In genomic region chrX:65657013-65657426, GRCh38 we compare ENCODE assay signal across 7 cellular contexts. TPM values are rescaled to one million over a fixed set of nuclear protein-coding genes. Genes with fewer than 3 reads are reported as not detected.
DNase-seq lines count a peak whose midpoint lies in the region; ATAC-seq and TF ChIP-seq lines count a peak whose summit lies in the region.
"Not testable (repeated sequence)": the region's sequence is repeated elsewhere in the genome, so short reads cannot be mapped to it uniquely, and the experiment has no call there.

No MANE protein-coding gene starts in this region.

- peaks cover 14% of the 10 kb centered on the region for H3K4me1 Mint-ChIP-seq in HFFc6 (ENCODE audit: low read depth)
- H3K4me1 Mint-ChIP-seq in activated CD8-positive, alpha-beta T cell treated with anti-CD3 and anti-CD28 coated beads, Interleukin-2, amount 10 ng/mL, durations not matched to agents 7 days and 5 days (ENCODE audit: low read depth) = peaks cover 34% of the 10 kb centered on the region
- peaks cover 34% of the 10 kb centered on the region for H3K4me1 Mint-ChIP-seq in activated naive CD8-positive, alpha-beta T cell (ENCODE audit: low read depth)
- peaks cover 11% of the 10 kb centered on the region for H3K4me1 Mint-ChIP-seq in mesothelial cell of epicardium
- H3K4me1 Mint-ChIP-seq in stimulated activated memory B cell treated with anti-CD40 and anti-IgM and Interleukin-4, amounts not matched to agents 10 μg/mL and 1 μg/mL and 100 μg/mL, for 72 hours = peaks cover 19% of the 10 kb centered on the region

- H3K9me3 ChIP-seq in heart left ventricle = not testable (repeated sequence)

- peak overlapping the region in 4 of 12 donors; percentile 17 to 56 (median 48) for H3K27ac ChIP-seq in heart left ventricle

- POLR2A ChIA-PET in activated CD8-positive, alpha-beta T cell treated with anti-CD3 and anti-CD28 coated beads, Interleukin-2, amount 10 ng/mL, durations not matched to agents 7 days and 5 days (lab: Charles Lee) = not testable (repeated sequence)

- TF ChIP-seq POLR2A in heart left ventricle (IDR thresholded peaks at IDR 0.05) = not testable (repeated sequence)

- H3K4me1 ChIP-seq in heart left ventricle = not testable (repeated sequence)

- H3K27me3 Mint-ChIP-seq in HFFc6 (ENCODE audit: insufficient read depth); activated CD8-positive, alpha-beta T cell treated with anti-CD3 and anti-CD28 coated beads, Interleukin-2, amount 10 ng/mL, durations not matched to agents 7 days and 5 days (ENCODE audit: low read depth); activated naive CD8-positive, alpha-beta T cell; mesothelial cell of epicardium (ENCODE audit: low read depth); stimulated activated memory B cell treated with anti-CD40 and anti-IgM and Interleukin-4, amounts not matched to agents 10 μg/mL and 1 μg/mL and 100 μg/mL, for 72 hours: not testable (repeated sequence)

- not testable (repeated sequence) for TF ChIP-seq CTCF in HFFc6 (IDR thresholded peaks at IDR 0.05); heart left ventricle (IDR thresholded peaks at IDR 0.05); mesothelial cell of epicardium (IDR thresholded peaks at IDR 0.05; ENCODE audit: unreplicated experiment)

- 65 to 73% (median 68%) methylated on average over 4 to 6 of the region's 7 CpGs for WGBS in heart left ventricle, 4 donors

- H3K4me3 Mint-ChIP-seq in HFFc6, mesothelial cell of epicardium: not testable (repeated sequence)
- peak overlapping the region; percentile 75 for H3K4me3 Mint-ChIP-seq in activated CD8-positive, alpha-beta T cell treated with anti-CD3 and anti-CD28 coated beads, Interleukin-2, amount 10 ng/mL, durations not matched to agents 7 days and 5 days
- peak overlapping the region; percentile 81 for H3K4me3 Mint-ChIP-seq in activated naive CD8-positive, alpha-beta T cell
- peak overlapping the region; percentile 47 for H3K4me3 Mint-ChIP-seq in stimulated activated memory B cell treated with anti-CD40 and anti-IgM and Interleukin-4, amounts not matched to agents 10 μg/mL and 1 μg/mL and 100 μg/mL, for 72 hours

- H3K27ac Mint-ChIP-seq in HFFc6 = 0 out of 2 replicates have a peak overlapping the region, but pooled peaks have one; percentile 28
- H3K27ac Mint-ChIP-seq in activated CD8-positive, alpha-beta T cell treated with anti-CD3 and anti-CD28 coated beads, Interleukin-2, amount 10 ng/mL, durations not matched to agents 7 days and 5 days = peak overlapping the region; percentile 94
- H3K27ac Mint-ChIP-seq in activated naive CD8-positive, alpha-beta T cell = peak overlapping the region; percentile 97
- peak overlapping the region; percentile 34 for H3K27ac Mint-ChIP-seq in mesothelial cell of epicardium
- H3K27ac Mint-ChIP-seq in stimulated activated memory B cell treated with anti-CD40 and anti-IgM and Interleukin-4, amounts not matched to agents 10 μg/mL and 1 μg/mL and 100 μg/mL, for 72 hours = peak overlapping the region; percentile 90

- CTCF ChIA-PET in activated CD8-positive, alpha-beta T cell treated with anti-CD3 and anti-CD28 coated beads, Interleukin-2, amount 10 ng/mL, durations not matched to agents 7 days and 5 days (lab: Charles Lee) = interaction anchor here (0.7 kb wide), 1 partner anchor 57 kb away, joined by 3 read pairs; no protein-coding TSS in a partner anchor

- ATAC-seq in activated CD8-positive, alpha-beta T cell treated with anti-CD3 and anti-CD28 coated beads, Interleukin-2, amount 10 ng/mL, durations not matched to agents 7 days and 5 days = peak; percentile 53
- peak in 3 of 4 donors; percentile 7 to 47 (median 39) for ATAC-seq in heart left ventricle
- ATAC-seq in stimulated activated memory B cell treated with anti-CD40 and anti-IgM and Interleukin-4, amounts not matched to agents 10 μg/mL and 1 μg/mL and 100 μg/mL, for 72 hours = not testable (repeated sequence)

- intact Hi-C loops in heart left ventricle (cut with DNase I) = not testable (repeated sequence)

- H3K36me3 ChIP-seq in heart left ventricle = not testable (repeated sequence)

- H3K4me3 ChIP-seq in heart left ventricle = not testable (repeated sequence)

- H3K36me3 Mint-ChIP-seq in HFFc6 (ENCODE audit: low read depth); activated CD8-positive, alpha-beta T cell treated with anti-CD3 and anti-CD28 coated beads, Interleukin-2, amount 10 ng/mL, durations not matched to agents 7 days and 5 days (ENCODE audit: low read depth); activated naive CD8-positive, alpha-beta T cell; mesothelial cell of epicardium; stimulated activated memory B cell treated with anti-CD40 and anti-IgM and Interleukin-4, amounts not matched to agents 10 μg/mL and 1 μg/mL and 100 μg/mL, for 72 hours: not testable (repeated sequence)

- DNase-seq in HFFc6; activated CD8-positive, alpha-beta T cell treated with anti-CD3 and anti-CD28 coated beads, Interleukin-2, amount 10 ng/mL, durations not matched to agents 7 days and 5 days; heart left ventricle; mesothelial cell of epicardium (ENCODE audit: low spot score in 2 of 2, unreplicated experiment in 2 of 2): not testable (repeated sequence)
- peak; percentile 0 for DNase-seq in NK-92 treated with Interleukin-12 subunit alpha and Interleukin-12 subunit beta, amount 100 ng/mL, for 24 hours (lab: John Stamatoyannopoulos, UW)

- not testable (repeated sequence) for H3K9me3 Mint-ChIP-seq in HFFc6; activated CD8-positive, alpha-beta T cell treated with anti-CD3 and anti-CD28 coated beads, Interleukin-2, amount 10 ng/mL, durations not matched to agents 7 days and 5 days (ENCODE audit: insufficient read depth); activated naive CD8-positive, alpha-beta T cell (ENCODE audit: low read depth); stimulated activated memory B cell treated with anti-CD40 and anti-IgM and Interleukin-4, amounts not matched to agents 10 μg/mL and 1 μg/mL and 100 μg/mL, for 72 hours
- H3K9me3 Mint-ChIP-seq in mesothelial cell of epicardium = peaks cover 23% of the 10 kb centered on the region

- not testable (repeated sequence) for H3K27me3 ChIP-seq in heart left ventricle

RNA-seq across cellular contexts. Expression of gene MSN, which starts 10.4 kb away (rescaled TPM):
- 100 to 1,000 TPM; 410 to 540 (median 485) TPM for total RNA-seq in HFFc6 (2021; fragmentation: NEBNext Ultra II Directional; extraction: Animal tissue kit (Norgen Biotek cat#: 25700))
- total RNA-seq in activated CD8-positive, alpha-beta T cell treated with anti-CD3 and anti-CD28 coated beads, Interleukin-2, amount 10 ng/mL, durations not matched to agents 7 days and 5 days = 100 to 1,000 TPM; 622 to 627 TPM
- 100 to 1,000 TPM in 8 of 9 donors, 10 to 100 TPM in 1; 99.6 to 298 (median 153) TPM for total RNA-seq in heart left ventricle
- polyA plus RNA-seq in heart left ventricle = 100 to 1,000 TPM in 1 of 2 donors, 10 to 100 TPM in 1; 48.9 to 178 TPM
- total RNA-seq in mesothelial cell of epicardium = 87.8 to 91.2 TPM (median 88.4 TPM) in 3 replicates

Comparison
In these comparisons a context has a peak if more than half of its experiments do, and no peak if none do; other contexts are left out.
1. H3K27ac Mint-ChIP-seq: peak in every context shown above with its lines; median percentile 97 in activated naive CD8-positive, alpha-beta T cell; 94 in activated CD8-positive, alpha-beta T cell treated with anti-CD3 and anti-CD28 coated beads, Interleukin-2, amount 10 ng/mL, durations not matched to agents 7 days and 5 days; 90 in stimulated activated memory B cell treated with anti-CD40 and anti-IgM and Interleukin-4, amounts not matched to agents 10 μg/mL and 1 μg/mL and 100 μg/mL, for 72 hours; 34 in mesothelial cell of epicardium; 28 in HFFc6.